In the genomic region with DNA sequence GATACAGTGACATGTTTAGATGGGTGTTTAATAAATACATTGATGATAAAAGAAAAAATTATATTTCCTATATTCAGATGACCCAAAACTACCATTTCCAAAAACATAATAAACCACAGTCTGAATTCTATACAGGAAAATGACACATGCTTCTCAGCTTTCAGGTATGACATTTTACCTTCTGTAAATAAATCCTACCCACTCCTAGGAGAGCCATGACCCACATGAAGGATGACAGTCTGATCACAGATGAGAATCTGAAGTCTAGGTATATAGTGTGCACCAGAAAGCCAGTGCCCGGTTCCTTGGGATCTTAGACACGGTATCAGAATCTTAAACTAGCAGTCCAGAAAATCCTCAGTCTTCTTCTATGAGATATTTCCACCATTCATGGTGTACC, we compare ENCODE assay signal across 27 cellular contexts. TPM values are rescaled to one million over a fixed set of nuclear protein-coding genes. Genes with fewer than 3 reads are reported as not detected.
A peak's percentile ranks its signal among the peaks of the same experiment; 100 is the strongest.
DNase-seq lines count a peak whose midpoint lies in the region; ATAC-seq and TF ChIP-seq lines count a peak whose summit lies in the region.
"Had no signal": no experiment of that assay in that cellular context is flagged by ENCODE, and none has a peak within 500 bp of the region (broad histone marks: within the 10 kb centered on the region; RNA-seq: fewer than 3 reads in every experiment).

No MANE protein-coding gene starts in this region.

- no peak overlapping the region; the same call in 1 of the 2 replicates for H3K4me2 ChIP-seq in PC-3 (ENCODE audit: low read length)
- H3K4me2 ChIP-seq: BLaER1 had no signal

- peak overlapping the region; percentile 19 for H3K27ac Mint-ChIP-seq in neural crest cell (ENCODE audit: unreplicated experiment)
- H3K27ac Mint-ChIP-seq: CD14-positive monocyte; CD4-positive, alpha-beta memory T cell; CD4-positive, CD25-positive, alpha-beta regulatory T cell; CD8-positive, alpha-beta memory T cell had no signal

- no peaks in the 10 kb centered on the region for H3K4me1 Mint-ChIP-seq in neural crest cell
- H3K4me1 Mint-ChIP-seq: CD14-positive monocyte; CD4-positive, alpha-beta memory T cell; CD4-positive, CD25-positive, alpha-beta regulatory T cell; CD8-positive, alpha-beta memory T cell had no signal

- H3K27me3 ChIP-seq in PC-3 (ENCODE audit: low read length): no peaks in the 10 kb centered on the region
- H3K27me3 ChIP-seq: BE2C, BLaER1 had no signal

- no peaks in the 10 kb centered on the region for H3F3A ChIP-seq in PC-3 (ENCODE audit: low read length, unreplicated experiment)

- H4K20me1 ChIP-seq in PC-3 (ENCODE audit: low read length): no peaks in the 10 kb centered on the region
- H4K20me1 ChIP-seq: BLaER1 had no signal

- H2AFZ ChIP-seq in PC-3 (ENCODE audit: low read length): no peak overlapping the region

- DNase-seq in NCI-H2107 treated with DMSO at 0.1 percent for 48 hours (lab: John Stamatoyannopoulos, UW; ENCODE audit: unreplicated experiment) (peak; percentile 93), NCI-H2107 (lab: John Stamatoyannopoulos, UW) (no peak), PC-3 (peak; percentile 56), neural crest cell (ENCODE audit: low read depth, low spot score) (no peak)
- DNase-seq in activated naive CD4-positive, alpha-beta T cell treated with anti-CD3 and anti-CD28 coated beads, Interleukin-2, amount 50 U/mL, for 16 hours: no peak
- DNase-seq: 8988T; ACHN; BE2C; C1 segment of cervical spinal cord; CD4-positive, alpha-beta memory T cell; CD4-positive, CD25-positive, alpha-beta regulatory T cell; CD8-positive, alpha-beta memory T cell; COR-L47; DMS 273 treated with DMSO at 0.1 percent for 48 hours; DMS153; DMS79; DND-41; EL; GDM1 had no signal

- no peak overlapping the region for H3K9ac ChIP-seq in PC-3 (ENCODE audit: low read length)
- H3K9ac ChIP-seq: BLaER1 had no signal

- BruUV-seq in PC-3 (replicated peaks; lab: Mats Ljungman, UMichigan): no TSS peak

- CTCF ChIA-PET in PC-3 (lab: Charles Lee): no interaction called here

- H3K4me3 Mint-ChIP-seq in neural crest cell: no peak overlapping the region
- H3K4me3 Mint-ChIP-seq: CD14-positive monocyte; CD4-positive, alpha-beta memory T cell; CD4-positive, CD25-positive, alpha-beta regulatory T cell; CD8-positive, alpha-beta memory T cell had no signal

- H3K36me3 ChIP-seq in PC-3 (ENCODE audit: low read depth, low read length): no peaks in the 10 kb centered on the region
- H3K36me3 ChIP-seq: BE2C, BLaER1 had no signal

- intact Hi-C loops in PC-3 (cut with micrococcal nuclease): no loop called here

- no peak overlapping the region for H3K27ac ChIP-seq in PC-3 (ENCODE audit: low read length)
- H3K27ac ChIP-seq: BLaER1 had no signal

- peaks cover 9% of the 10 kb centered on the region for H3K4me1 ChIP-seq in PC-3 (ENCODE audit: insufficient read depth, low read length)
- H3K4me1 ChIP-seq: BE2C had no signal

- peak; percentile 62 for ATAC-seq in PC-3
- no peak for ATAC-seq in GM21529 (IDR thresholded peaks at IDR 0.05; ENCODE audit: unreplicated experiment)
- ATAC-seq in GM19328 (IDR thresholded peaks at IDR 0.05; ENCODE audit: unreplicated experiment): no peak
- ATAC-seq: GM12878 had no signal

- no peak overlapping the region for H3K4me3 ChIP-seq in PC-3 (ENCODE audit: low read length)
- H3K4me3 ChIP-seq: BLaER1, GM12878 had no signal

- no peaks in the 10 kb centered on the region for H3K36me3 Mint-ChIP-seq in neural crest cell (ENCODE audit: low read depth)
- H3K36me3 Mint-ChIP-seq: CD14-positive monocyte; CD4-positive, alpha-beta memory T cell; CD4-positive, CD25-positive, alpha-beta regulatory T cell; CD8-positive, alpha-beta memory T cell had no signal

- POLR2A ChIA-PET in PC-3 (lab: Charles Lee; ENCODE audit: unreplicated experiment): no interaction called here

- H3K9me3 ChIP-seq in PC-3 (ENCODE audit: low read length): no peaks in the 10 kb centered on the region
- H3K9me3 ChIP-seq: BE2C, BLaER1 had no signal

- no peaks in the 10 kb centered on the region for H3K79me2 ChIP-seq in PC-3 (ENCODE audit: low read length)

- H3K9me3 Mint-ChIP-seq in neural crest cell: no peaks in the 10 kb centered on the region
- H3K9me3 Mint-ChIP-seq: CD14-positive monocyte; CD4-positive, alpha-beta memory T cell; CD4-positive, CD25-positive, alpha-beta regulatory T cell; CD8-positive, alpha-beta memory T cell had no signal

- TF ChIP-seq CTCF in PC-3 (conservative IDR thresholded peaks at IDR 0.05; ENCODE audit: low read depth, low read length) (no peak), neural crest cell (conservative IDR thresholded peaks at IDR 0.05) (no peak)

- no peaks in the 10 kb centered on the region for H3K27me3 Mint-ChIP-seq in neural crest cell (ENCODE audit: low read depth)
- H3K27me3 Mint-ChIP-seq: CD4-positive, alpha-beta memory T cell; CD4-positive, CD25-positive, alpha-beta regulatory T cell; CD8-positive, alpha-beta memory T cell had no signal

- H3K9me2 ChIP-seq in PC-3 (replicated peaks; ENCODE audit: low read length): no peaks in the 10 kb centered on the region

RNA-seq across cellular contexts. Expression of a gene that starts 3.7 kb away (rescaled TPM):
- 0.35 TPM in 1 of 2 replicates, not detected in the other for total RNA-seq in PC-3 (2014; rRNA removed)
- total RNA-seq in neural crest cell: not detected in 2 replicates
- total RNA-seq: A673; CD4-positive, alpha-beta memory T cell; CD4-positive, CD25-positive, alpha-beta regulatory T cell; CD8-positive, alpha-beta memory T cell; Daoy; G401; GM12878 had no signal

RNA-seq across cellular contexts. Expression of a gene that starts 11.9 kb away (rescaled TPM):
- total RNA-seq in PC-3 (2014; rRNA removed) (16.8 and 20.3 TPM in 2 replicates), neural crest cell (15.0 and 20.7 TPM in 2 replicates)

RNA-seq across cellular contexts. Expression of a gene that starts 25.5 kb away (rescaled TPM):
- total RNA-seq in PC-3 (2014; rRNA removed) (7.0 and 10.0 TPM in 2 replicates), neural crest cell (21.0 and 24.1 TPM in 2 replicates)

RNA-seq across cellular contexts. Expression of a gene that starts 56.5 kb away (rescaled TPM):
- total RNA-seq in PC-3 (2014; rRNA removed) (3.6 and 10.0 TPM in 2 replicates), neural crest cell (not detected in 2 replicates)
- total RNA-seq: A673; CD4-positive, alpha-beta memory T cell; CD4-positive, CD25-positive, alpha-beta regulatory T cell; CD8-positive, alpha-beta memory T cell; GM12878 had no signal

Comparison
In these comparisons a context has a peak if more than half of its experiments do, and no peak if none do; other contexts are left out.
1. DNase-seq: peak in NCI-H2107 treated with DMSO at 0.1 percent for 48 hours (single experiment) and PC-3 (single experiment); none in NCI-H2107 (single experiment), neural crest cell (single experiment) and activated naive CD4-positive, alpha-beta T cell treated with anti-CD3 and anti-CD28 coated beads, Interleukin-2, amount 50 U/mL, for 16 hours (single experiment).